In genomic region chr2:208819190-208819589, GRCh38 we compare ENCODE assay signal across 26 cellular contexts.
"Had no signal": no experiment of that assay in that cellular context is flagged by ENCODE, and none has a peak within 500 bp of the region (broad histone marks: within the 10 kb centered on the region; RNA-seq: fewer than 3 reads in every experiment).

No MANE protein-coding gene starts in this region.

- DNase-seq: naive thymus-derived CD8-positive, alpha-beta T cell; nephron progenitor cell; nucleus accumbens; pancreas; posterior cingulate gyrus; psoas muscle; right cardiac atrium; right lobe of liver; sigmoid colon; small intestine; spleen; stimulated activated CD4-positive, alpha-beta T cell treated with anti-CD3 and anti-CD28 coated beads, Interleukin-12 subunit alpha, Interleukin-12 subunit beta, amount 100 ng/mL, for 4 hours; stimulated activated CD4-positive, alpha-beta T cell treated with anti-CD3 and anti-CD28 coated beads, Interleukin-1b, Interleukin-23, amount 100 ng/mL, for 48 hours; stimulated activated CD4-positive, alpha-beta T cell treated with anti-CD3 and anti-CD28 coated beads, Interleukin-4, amount 100 ng/mL, for 1 hour; stimulated activated CD4-positive, alpha-beta T cell treated with anti-CD3 and anti-CD28 coated beads, Interleukin-4, amount 100 ng/mL, for 4 hours; stimulated activated CD8-positive, alpha-beta memory T cell treated with anti-CD3 and anti-CD28 coated beads, Interleukin-4, amount 100 ng/mL, for 48 hours; stimulated activated naive CD4-positive, alpha-beta T cell; stimulated activated naive CD8-positive, alpha-beta T cell treated with anti-CD3 and anti-CD28 coated beads, Interleukin-15, amount 100 ng/mL, for 72 hours; stimulated activated naive CD8-positive, alpha-beta T cell treated with anti-CD3 and anti-CD28 coated beads, Interleukin-15, Interleukin-2, amounts not matched to agents 100 U/mL and 50 U/mL, for 24 hours; substantia nigra; testis; tibial artery; transverse colon had no signal

- H3K4me1 ChIP-seq: pancreas, psoas muscle, right lobe of liver, sigmoid colon, spleen, suprapubic skin, testis, tibial artery, transverse colon, vagina had no signal

- H3K4me3 ChIP-seq: pancreas, psoas muscle, right lobe of liver, sigmoid colon, spleen, suprapubic skin, testis, tibial artery, transverse colon, vagina had no signal

- H3K27me3 ChIP-seq: neutrophil, pancreas, right lobe of liver, sigmoid colon, spleen, suprapubic skin, testis, tibial artery, transverse colon, vagina had no signal

- H3K27ac ChIP-seq: neutrophil, pancreas, psoas muscle, right lobe of liver, sigmoid colon, spleen, suprapubic skin, testis, tibial artery, transverse colon, vagina had no signal

- H3K9me3 ChIP-seq: neutrophil, pancreas, psoas muscle, right lobe of liver, sigmoid colon, spleen, suprapubic skin, testis, tibial artery, transverse colon, vagina had no signal

- H3K36me3 ChIP-seq: neutrophil, pancreas, right lobe of liver, sigmoid colon, spleen, suprapubic skin, tibial artery, transverse colon, vagina had no signal
